In genomic region chr20:45469336-45470261, GRCh38 we compare ENCODE assay signal across 8 cellular contexts. TPM values are rescaled to one million over a fixed set of nuclear protein-coding genes. Genes with fewer than 3 reads are reported as not detected.
DNase-seq lines count a peak whose midpoint lies in the region; ATAC-seq, FAIRE-seq and TF ChIP-seq lines count a peak whose summit lies in the region.

WFDC2 (plus strand) TSS chr20:45469753; CDS start chr20:45469782, 29 bp downstream.

- FAIRE-seq in urothelium cell line (lab: Jason Lieb, UNC) = no peak

- H3K27ac ChIP-seq in WERI-Rb-1 (no peak within 1 kb of the TSS), left ventricle myocardium inferior (replicated peaks) (peak within 1 kb of the TSS; percentile 23)

- peaks cover 22% of the 10 kb centered on the region for H3K4me1 ChIP-seq in left ventricle myocardium inferior

- H3K36me3 ChIP-seq in WERI-Rb-1 = no peaks in the 10 kb centered on the region
- no peaks in the 10 kb centered on the region for H3K36me3 ChIP-seq in left ventricle myocardium inferior

- no peaks in the 10 kb centered on the region for H3K9me3 ChIP-seq in WERI-Rb-1 (ENCODE audit: severe bottlenecking)
- H3K9me3 ChIP-seq in left ventricle myocardium inferior (replicated peaks) = peaks cover 3% of the 10 kb centered on the region

- DNase-seq in Right ventricle myocardium inferior (ENCODE audit: missing footprints) (no peak), cardiac septum (ENCODE audit: low spot score) (no peak), WERI-Rb-1 (peak; percentile 75), left ventricle myocardium inferior (no peak), renal cortical epithelial cell (ENCODE audit: low read depth) (peak; percentile 62), A172 (ENCODE audit: low spot score) (no peak), HuH-7 (ENCODE audit: low spot score) (no peak), urothelium cell line (ENCODE audit: low spot score) (no peak)

- peak; percentile 26 for ATAC-seq in Right ventricle myocardium inferior

- H3K27me3 ChIP-seq in WERI-Rb-1 (ENCODE audit: insufficient read depth, low read depth, severe bottlenecking) (no peaks in the 10 kb centered on the region), left ventricle myocardium inferior (ENCODE audit: low read depth) (peaks cover 100% of the 10 kb centered on the region)

- TF ChIP-seq CTCF in WERI-Rb-1 (IDR thresholded peaks at IDR 0.05; ENCODE audit: low read depth, low read length) = peak; percentile 44
- no peak for TF ChIP-seq CTCF in left ventricle myocardium inferior (IDR thresholded peaks at IDR 0.05; ENCODE audit: borderline replicate concordance)

- intact Hi-C loops in Right ventricle myocardium inferior (cut with DNase I) (no loop called here), cardiac septum (cut with DNase I) (no loop called here), left ventricle myocardium inferior (cut with micrococcal nuclease) (no loop called here)

- H3K4me3 ChIP-seq in WERI-Rb-1 (ENCODE audit: low read depth, low read length) (peak within 1 kb of the TSS; percentile 52), left ventricle myocardium inferior (peak within 1 kb of the TSS; percentile 72)

RNA-seq across cellular contexts. Expression of gene WFDC2, which starts in this region (rescaled TPM):
- total RNA-seq in Right ventricle myocardium inferior (0.95 TPM), cardiac septum (1.0 TPM), left ventricle myocardium inferior (not detected), renal cortical epithelial cell (1.6 and 25.0 TPM in 2 replicates)
- not detected in 2 replicates for total RNA-seq in A172 (2014; rRNA removed; shearing (Covaris generic))

Comparison
In these comparisons a context has a peak if more than half of its experiments do, and no peak if none do; other contexts are left out.
1. Peak in ATAC-seq in Right ventricle myocardium inferior; RNA of the gene not detected or under 1 TPM.
2. DNase-seq: peak in WERI-Rb-1 (single experiment) and renal cortical epithelial cell (single experiment); none in Right ventricle myocardium inferior (single experiment), cardiac septum (single experiment), left ventricle myocardium inferior (single experiment), A172 (single experiment), HuH-7 (single experiment) and urothelium cell line (single experiment).